In the genomic region with DNA sequence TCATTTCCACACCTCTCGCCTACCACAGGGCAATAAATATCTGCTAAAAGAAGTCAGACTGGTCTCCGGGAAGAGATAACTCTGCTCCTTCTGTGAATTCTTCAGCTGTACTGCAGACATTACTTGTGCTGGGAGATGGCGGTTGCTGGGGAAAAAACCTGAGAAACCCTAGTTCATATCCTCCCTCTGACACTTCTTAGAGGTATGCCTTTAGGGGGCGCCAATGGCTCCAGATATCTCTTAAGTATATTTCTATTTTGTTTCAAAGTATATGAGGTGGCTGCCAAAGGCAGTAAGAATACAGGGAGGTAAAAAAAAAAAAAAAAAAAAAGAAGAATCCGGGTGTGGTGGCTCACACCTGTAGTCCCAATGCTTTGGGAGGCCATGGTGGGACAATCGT, we compare ENCODE assay signal across 9 cellular contexts.
DNase-seq lines count a peak whose midpoint lies in the region; ATAC-seq and TF ChIP-seq lines count a peak whose summit lies in the region.
"Had no signal": no experiment of that assay in that cellular context is flagged by ENCODE, and none has a peak within 500 bp of the region (broad histone marks: within the 10 kb centered on the region; RNA-seq: fewer than 3 reads in every experiment).

No MANE protein-coding gene starts in this region.

- H4K20me1 ChIP-seq in DOHH2 (ENCODE audit: control insufficient read depth, insufficient read depth, low read depth, low read length) = no peaks in the 10 kb centered on the region; the same call in 1 of the 2 replicates

- H3K27ac Mint-ChIP-seq in T-helper 17 cell = no peak overlapping the region

- no peaks in the 10 kb centered on the region for H3K36me3 ChIP-seq in DOHH2 (ENCODE audit: control insufficient read depth, low read length)

- H3K4me3 ChIP-seq in DOHH2 (ENCODE audit: low read length) (no peak overlapping the region), NB4 (ENCODE audit: low read depth, low read length) (no peak overlapping the region), epithelial cell of proximal tubule (ENCODE audit: low read depth, low read length) (no peak overlapping the region)

- no peaks in the 10 kb centered on the region for H3K27me3 Mint-ChIP-seq in T-helper 17 cell

- H3K4me3 Mint-ChIP-seq in T-helper 17 cell = no peak overlapping the region

- no peaks in the 10 kb centered on the region for H3F3A ChIP-seq in DOHH2 (ENCODE audit: control insufficient read depth, insufficient read depth)

- H3K4me1 ChIP-seq in DOHH2 (ENCODE audit: control insufficient read depth, low read length) = no peaks in the 10 kb centered on the region

- H3K27ac ChIP-seq in 22Rv1 = no peak overlapping the region
- H3K27ac ChIP-seq in DOHH2 (ENCODE audit: low read depth, low read length) = no peak overlapping the region

- no peaks in the 10 kb centered on the region for H3K79me2 ChIP-seq in DOHH2 (ENCODE audit: control insufficient read depth, low read length)

- H3K4me2 ChIP-seq in DOHH2 (ENCODE audit: low read length) = no peak overlapping the region

- no peak for TF ChIP-seq POLR2A in NB4 (IDR thresholded peaks at IDR 0.05; ENCODE audit: extremely low read depth, insufficient read length)

- ATAC-seq in T-helper 17 cell (no peak), HG02678 (IDR thresholded peaks at IDR 0.05; ENCODE audit: unreplicated experiment) (no peak)

- H3K36me3 Mint-ChIP-seq in T-helper 17 cell (ENCODE audit: low read depth) = no peaks in the 10 kb centered on the region

- TF ChIP-seq CTCF in 22Rv1 (IDR thresholded peaks at IDR 0.05) (peak; percentile 17; the same call in 1 of the 2 replicates), DOHH2 (IDR thresholded peaks at IDR 0.05; ENCODE audit: low read depth, low read length, poor library complexity, severe bottlenecking) (peak; percentile 49), NB4 (IDR thresholded peaks at IDR 0.05; ENCODE audit: low read depth, low read length) (peak; percentile 52), epithelial cell of proximal tubule (conservative IDR thresholded peaks at IDR 0.05; ENCODE audit: low read depth, low read length) (peak; percentile 34)

- H3K9me2 ChIP-seq in DOHH2 (replicated peaks; ENCODE audit: control insufficient read depth, low read length) = no peaks in the 10 kb centered on the region

- peak; percentile 70 for DNase-seq in NB4 (ENCODE audit: low read depth)
- no peak for DNase-seq in epithelial cell of proximal tubule (ENCODE audit: low read depth)
- DNase-seq in NCI-H1436 treated with DMSO at 0.1 percent for 48 hours (lab: John Stamatoyannopoulos, UW) = no peak
- no peak for DNase-seq in T-helper 17 cell
- DNase-seq in central memory CD4-positive, alpha-beta T cell = no peak
- DNase-seq: MM.1S had no signal

- peaks cover 2% of the 10 kb centered on the region for H3K4me1 Mint-ChIP-seq in T-helper 17 cell

- H3K9me3 ChIP-seq in DOHH2 (ENCODE audit: control insufficient read depth, insufficient read depth, low read length) (no peaks in the 10 kb centered on the region), T-helper 17 cell (ENCODE audit: control insufficient read depth, low read length, poor library complexity, severe bottlenecking) (no peaks in the 10 kb centered on the region)

- H3K27me3 ChIP-seq in DOHH2 (ENCODE audit: control insufficient read depth, low read length) = no peaks in the 10 kb centered on the region
